In genomic region chr21:43659136-43660000, GRCh38 we compare ENCODE assay signal across 8 cellular contexts. TPM values are rescaled to one million over a fixed set of nuclear protein-coding genes. Genes with fewer than 3 reads are reported as not detected.
A peak's percentile ranks its signal among the peaks of the same experiment; 100 is the strongest.
DNase-seq lines count a peak whose midpoint lies in the region; ATAC-seq, FAIRE-seq and TF ChIP-seq lines count a peak whose summit lies in the region.

HSF2BP (minus strand) TSS chr21:43659488; CDS start chr21:43658096, 1,392 bp downstream.
RRP1B (plus strand) TSS chr21:43659560; CDS start chr21:43659665, 105 bp downstream.

- peak within 1 kb of the TSS; percentile 95 for H3K27ac Mint-ChIP-seq in central memory CD8-positive, alpha-beta T cell (ENCODE audit: low read depth)

- H3K36me3 Mint-ChIP-seq in central memory CD8-positive, alpha-beta T cell (ENCODE audit: insufficient read depth) = peaks cover 14% of the 10 kb centered on the region

- H3K4me1 Mint-ChIP-seq in central memory CD8-positive, alpha-beta T cell = peaks cover 35% of the 10 kb centered on the region

- H3K4me3 ChIP-seq in kidney (ENCODE audit: low read length in 2 of 2) = peak within 1 kb of the TSS; percentile 90 to 95

- DNase-seq in A172 (ENCODE audit: low spot score) = peak; percentile 65
- DNase-seq in NCI-H226 = peak; percentile 76
- DNase-seq in activated CD4-positive, CD25-positive, alpha-beta regulatory T cell (lab: John Stamatoyannopoulos, UW) = peak; percentile 55 to 76 (median 64)
- peak; percentile 59 to 75 for DNase-seq in central memory CD8-positive, alpha-beta T cell (ENCODE audit: low spot score in 2 of 2)
- peak; percentile 92 for DNase-seq in kidney
- peak; percentile 78 for DNase-seq in stimulated activated CD4-positive, alpha-beta T cell treated with anti-CD3 and anti-CD28 coated beads, Interleukin-12 subunit alpha, Interleukin-12 subunit beta, amount 100 ng/mL, for 4 hours

- peaks cover 0 to 2% of the 10 kb centered on the region in 2 donors for H3K36me3 ChIP-seq in kidney (ENCODE audit: control insufficient read depth in 1 of 2, insufficient read depth in 2 of 2, low read length in 2 of 2)

- no peak for TF ChIP-seq CTCF in kidney (IDR thresholded peaks at IDR 0.05; ENCODE audit: borderline replicate concordance, extremely low read depth, insufficient read depth)

- peak; percentile 62 for ATAC-seq in HG03103 (IDR thresholded peaks at IDR 0.05; ENCODE audit: low read depth, unreplicated experiment)
- ATAC-seq in central memory CD8-positive, alpha-beta T cell (replicated peaks; ENCODE audit: extremely low read depth, poor library complexity, severe bottlenecking) = peak; percentile 81

- H3K27ac ChIP-seq in kidney (ENCODE audit: low read depth in 2 of 2, low read length in 2 of 2) = peak within 1 kb of the TSS; percentile 60 to 83

- H3K9me3 Mint-ChIP-seq in central memory CD8-positive, alpha-beta T cell = no peaks in the 10 kb centered on the region

- H3K9me3 ChIP-seq in kidney (ENCODE audit: control insufficient read depth in 1 of 2, low read length in 2 of 2) = no peaks in the 10 kb centered on the region

- H3K27me3 Mint-ChIP-seq in central memory CD8-positive, alpha-beta T cell = no peaks in the 10 kb centered on the region

- peak within 1 kb of the TSS; percentile 92 for H3K4me3 Mint-ChIP-seq in central memory CD8-positive, alpha-beta T cell

- TF ChIP-seq POLR2A in GM18526 (IDR thresholded peaks at IDR 0.05; ENCODE audit: extremely low read depth, insufficient read length) = peak; percentile 81

- intact Hi-C loops in kidney (cut with DNase I) = no loop called here

- no peak for FAIRE-seq in kidney (lab: Jason Lieb, UNC)

- peak within 1 kb of the TSS; percentile 81 to 87 for H3K9ac ChIP-seq in kidney (ENCODE audit: low read length in 2 of 2)

- H3K4me1 ChIP-seq in kidney (ENCODE audit: control insufficient read depth in 1 of 2, insufficient read depth in 1 of 2, low read depth in 1 of 2, low read length in 2 of 2) = peaks cover 4 to 8% of the 10 kb centered on the region in 2 donors

RNA-seq across cellular contexts. Expression of gene HSF2BP, which starts in this region (rescaled TPM):
- total RNA-seq in A172 (2014; rRNA removed; shearing (Covaris generic)) = 8.8 and 9.1 TPM in 2 replicates
- total RNA-seq in kidney = 0.60 TPM
- 0.19 TPM for polyA plus RNA-seq in kidney (ENCODE audit: insufficient read depth, low read depth, low replicate concordance)

RNA-seq across cellular contexts. Expression of gene RRP1B, which starts in this region (rescaled TPM):
- 61.0 and 70.9 TPM in 2 replicates for total RNA-seq in A172 (2014; rRNA removed; shearing (Covaris generic))
- total RNA-seq in kidney = 17.8 TPM
- polyA plus RNA-seq in kidney (ENCODE audit: insufficient read depth, low read depth, low replicate concordance) = 5.0 TPM

Comparison
In these comparisons a context has a peak if more than half of its experiments do, and no peak if none do; other contexts are left out.
1. Peak in every context shown above with its lines: DNase-seq, ATAC-seq, H3K4me3 ChIP-seq and H3K27ac ChIP-seq.